In the genomic region with DNA sequence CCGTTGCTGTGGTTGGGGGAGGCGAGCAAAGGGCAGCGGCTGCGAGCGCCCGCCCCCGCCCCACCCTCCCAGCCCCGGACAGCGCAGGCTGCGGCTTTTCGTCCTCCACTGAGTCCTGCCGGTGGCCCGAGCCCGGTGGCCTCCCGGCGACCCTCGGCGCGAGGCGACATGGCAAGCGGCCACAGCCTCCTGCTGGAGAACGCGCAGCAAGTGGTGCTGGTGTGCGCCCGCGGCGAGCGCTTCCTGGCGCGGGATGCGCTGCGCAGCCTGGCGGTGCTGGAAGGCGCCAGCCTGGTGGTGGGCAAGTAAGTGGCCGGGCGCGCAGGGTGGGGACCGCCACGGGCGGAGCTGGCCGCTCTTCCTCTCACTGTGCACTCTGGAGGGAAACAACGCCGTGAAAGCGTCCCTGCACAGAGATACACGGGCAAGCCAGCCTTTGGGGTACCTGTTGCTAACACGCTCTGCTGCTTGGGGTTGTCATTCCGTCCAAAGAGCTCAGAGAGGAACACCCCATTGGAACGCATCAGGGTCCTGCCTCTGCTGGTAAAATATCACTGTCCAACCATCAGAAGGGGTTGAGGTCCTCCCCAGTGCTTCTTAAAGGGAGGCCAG, we compare ENCODE assay signal across 1 cellular context.
TF ChIP-seq lines count a peak whose summit lies in the region.

Gene AMDHD1, plus strand, starts transcription at position 101 of the 612 bp plus-strand sequence. Its CDS starts 68 bp downstream, at position 169.

TF ChIP-seq in HepG2, 621 proteins besides CTCF, POLR2A, EP300 and RAD21 (continued from another document and continues in another):
- peak; percentile 90; the same call in 1 of the 2 replicates for TF ChIP-seq ZNF704 (CRISPR knock-in tag; IDR thresholded peaks at IDR 0.05; ENCODE audit: borderline replicate concordance)
- 0 out of 2 replicates have a peak, but pooled peaks have one; percentile 21 for TF ChIP-seq ZBTB2 (CRISPR knock-in tag; IDR thresholded peaks at IDR 0.05; ENCODE audit: low read depth)
- no peak for TF ChIP-seq TCF7 (IDR thresholded peaks at IDR 0.05; ENCODE audit: low read depth)
- peak; percentile 47 for TF ChIP-seq MYC (CRISPR knock-in tag; IDR thresholded peaks at IDR 0.05; ENCODE audit: borderline replicate concordance)
- TF ChIP-seq ZNF512B (CRISPR knock-in tag; IDR thresholded peaks at IDR 0.05; ENCODE audit: borderline replicate concordance): no peak
- TF ChIP-seq CEBPG (CRISPR knock-in tag; IDR thresholded peaks at IDR 0.05): no peak
- no peak for TF ChIP-seq ZNF235 (CRISPR knock-in tag; IDR thresholded peaks at IDR 0.05; ENCODE audit: borderline replicate concordance)
- TF ChIP-seq RFX3 (CRISPR knock-in tag; IDR thresholded peaks at IDR 0.05): no peak
- TF ChIP-seq ZNF678 (CRISPR knock-in tag; IDR thresholded peaks at IDR 0.05): no peak
- TF ChIP-seq MIER3 (CRISPR knock-in tag; IDR thresholded peaks at IDR 0.05; ENCODE audit: borderline replicate concordance): no peak
- no peak for TF ChIP-seq ZFP41 (CRISPR knock-in tag; IDR thresholded peaks at IDR 0.05; ENCODE audit: borderline replicate concordance)
- TF ChIP-seq ZNF644 (CRISPR knock-in tag; IDR thresholded peaks at IDR 0.05; ENCODE audit: low read depth): no peak
- TF ChIP-seq MAFK (conservative IDR thresholded peaks at IDR 0.05 in 1 of 2, IDR thresholded peaks at IDR 0.05 in 1 of 2; ENCODE audit: low read length in 2 of 2): no peak
- TF ChIP-seq KDM3A (CRISPR knock-in tag; IDR thresholded peaks at IDR 0.05; ENCODE audit: low read depth): peak; percentile 34; the same call in 1 of the 2 replicates
- TF ChIP-seq MTA3 (CRISPR knock-in tag; IDR thresholded peaks at IDR 0.05): no peak
- TF ChIP-seq GPBP1L1 (CRISPR knock-in tag; IDR thresholded peaks at IDR 0.05): no peak
- TF ChIP-seq MBD4 (IDR thresholded peaks at IDR 0.05; ENCODE audit: borderline replicate concordance, low read length): no peak
- TF ChIP-seq MTF1 (CRISPR knock-in tag; IDR thresholded peaks at IDR 0.05): no peak
- no peak for TF ChIP-seq FOXP1 (IDR thresholded peaks at IDR 0.05)
- TF ChIP-seq FOXP1 (CRISPR knock-in tag; IDR thresholded peaks at IDR 0.05): no peak
- no peak for TF ChIP-seq RBM22 (optimal IDR thresholded peaks at IDR 0.05; ENCODE audit: low read length)
- TF ChIP-seq IKZF4 (CRISPR knock-in tag; IDR thresholded peaks at IDR 0.05; ENCODE audit: borderline replicate concordance, low read depth, not compliant biosample characterization): no peak
- TF ChIP-seq, protein P1, sequence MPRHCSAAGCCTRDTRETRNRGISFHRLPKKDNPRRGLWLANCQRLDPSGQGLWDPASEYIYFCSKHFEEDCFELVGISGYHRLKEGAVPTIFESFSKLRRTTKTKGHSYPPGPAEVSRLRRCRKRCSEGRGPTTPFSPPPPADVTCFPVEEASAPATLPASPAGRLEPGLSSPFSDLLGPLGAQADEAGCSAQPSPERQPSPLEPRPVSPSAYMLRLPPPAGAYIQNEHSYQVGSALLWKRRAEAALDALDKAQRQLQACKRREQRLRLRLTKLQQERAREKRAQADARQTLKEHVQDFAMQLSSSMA (CRISPR knock-in tag; IDR thresholded peaks at IDR 0.05): no peak
- peak; percentile 47 for TF ChIP-seq ZC3H13 (CRISPR knock-in tag; IDR thresholded peaks at IDR 0.05)
- TF ChIP-seq ZFP90 (CRISPR knock-in tag; IDR thresholded peaks at IDR 0.05; ENCODE audit: borderline replicate concordance): peak; percentile 66; the same call in 1 of the 2 replicates
- TF ChIP-seq, protein P2, sequence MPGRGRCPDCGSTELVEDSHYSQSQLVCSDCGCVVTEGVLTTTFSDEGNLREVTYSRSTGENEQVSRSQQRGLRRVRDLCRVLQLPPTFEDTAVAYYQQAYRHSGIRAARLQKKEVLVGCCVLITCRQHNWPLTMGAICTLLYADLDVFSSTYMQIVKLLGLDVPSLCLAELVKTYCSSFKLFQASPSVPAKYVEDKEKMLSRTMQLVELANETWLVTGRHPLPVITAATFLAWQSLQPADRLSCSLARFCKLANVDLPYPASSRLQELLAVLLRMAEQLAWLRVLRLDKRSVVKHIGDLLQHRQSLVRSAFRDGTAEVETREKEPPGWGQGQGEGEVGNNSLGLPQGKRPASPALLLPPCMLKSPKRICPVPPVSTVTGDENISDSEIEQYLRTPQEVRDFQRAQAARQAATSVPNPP (CRISPR knock-in tag; IDR thresholded peaks at IDR 0.05): no peak
- no peak for TF ChIP-seq ZNF432 (CRISPR knock-in tag; IDR thresholded peaks at IDR 0.05; ENCODE audit: borderline replicate concordance)
- TF ChIP-seq, protein P3, sequence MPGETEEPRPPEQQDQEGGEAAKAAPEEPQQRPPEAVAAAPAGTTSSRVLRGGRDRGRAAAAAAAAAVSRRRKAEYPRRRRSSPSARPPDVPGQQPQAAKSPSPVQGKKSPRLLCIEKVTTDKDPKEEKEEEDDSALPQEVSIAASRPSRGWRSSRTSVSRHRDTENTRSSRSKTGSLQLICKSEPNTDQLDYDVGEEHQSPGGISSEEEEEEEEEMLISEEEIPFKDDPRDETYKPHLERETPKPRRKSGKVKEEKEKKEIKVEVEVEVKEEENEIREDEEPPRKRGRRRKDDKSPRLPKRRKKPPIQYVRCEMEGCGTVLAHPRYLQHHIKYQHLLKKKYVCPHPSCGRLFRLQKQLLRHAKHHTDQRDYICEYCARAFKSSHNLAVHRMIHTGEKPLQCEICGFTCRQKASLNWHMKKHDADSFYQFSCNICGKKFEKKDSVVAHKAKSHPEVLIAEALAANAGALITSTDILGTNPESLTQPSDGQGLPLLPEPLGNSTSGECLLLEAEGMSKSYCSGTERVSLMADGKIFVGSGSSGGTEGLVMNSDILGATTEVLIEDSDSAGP (CRISPR knock-in tag; IDR thresholded peaks at IDR 0.05; ENCODE audit: borderline replicate concordance): peak; percentile 55; the same call in 1 of the 2 replicates
- no peak for TF ChIP-seq ATF7 (IDR thresholded peaks at IDR 0.05)
- TF ChIP-seq ATF7 (CRISPR knock-in tag; IDR thresholded peaks at IDR 0.05): no peak
- TF ChIP-seq, protein P4, sequence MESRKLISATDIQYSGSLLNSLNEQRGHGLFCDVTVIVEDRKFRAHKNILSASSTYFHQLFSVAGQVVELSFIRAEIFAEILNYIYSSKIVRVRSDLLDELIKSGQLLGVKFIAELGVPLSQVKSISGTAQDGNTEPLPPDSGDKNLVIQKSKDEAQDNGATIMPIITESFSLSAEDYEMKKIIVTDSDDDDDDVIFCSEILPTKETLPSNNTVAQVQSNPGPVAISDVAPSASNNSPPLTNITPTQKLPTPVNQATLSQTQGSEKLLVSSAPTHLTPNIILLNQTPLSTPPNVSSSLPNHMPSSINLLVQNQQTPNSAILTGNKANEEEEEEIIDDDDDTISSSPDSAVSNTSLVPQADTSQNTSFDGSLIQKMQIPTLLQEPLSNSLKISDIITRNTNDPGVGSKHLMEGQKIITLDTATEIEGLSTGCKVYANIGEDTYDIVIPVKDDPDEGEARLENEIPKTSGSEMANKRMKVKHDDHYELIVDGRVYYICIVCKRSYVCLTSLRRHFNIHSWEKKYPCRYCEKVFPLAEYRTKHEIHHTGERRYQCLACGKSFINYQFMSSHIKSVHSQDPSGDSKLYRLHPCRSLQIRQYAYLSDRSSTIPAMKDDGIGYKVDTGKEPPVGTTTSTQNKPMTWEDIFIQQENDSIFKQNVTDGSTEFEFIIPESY (CRISPR knock-in tag; IDR thresholded peaks at IDR 0.05): no peak
- no peak for TF ChIP-seq ZNF713 (CRISPR knock-in tag; IDR thresholded peaks at IDR 0.05)
- TF ChIP-seq, protein P5, sequence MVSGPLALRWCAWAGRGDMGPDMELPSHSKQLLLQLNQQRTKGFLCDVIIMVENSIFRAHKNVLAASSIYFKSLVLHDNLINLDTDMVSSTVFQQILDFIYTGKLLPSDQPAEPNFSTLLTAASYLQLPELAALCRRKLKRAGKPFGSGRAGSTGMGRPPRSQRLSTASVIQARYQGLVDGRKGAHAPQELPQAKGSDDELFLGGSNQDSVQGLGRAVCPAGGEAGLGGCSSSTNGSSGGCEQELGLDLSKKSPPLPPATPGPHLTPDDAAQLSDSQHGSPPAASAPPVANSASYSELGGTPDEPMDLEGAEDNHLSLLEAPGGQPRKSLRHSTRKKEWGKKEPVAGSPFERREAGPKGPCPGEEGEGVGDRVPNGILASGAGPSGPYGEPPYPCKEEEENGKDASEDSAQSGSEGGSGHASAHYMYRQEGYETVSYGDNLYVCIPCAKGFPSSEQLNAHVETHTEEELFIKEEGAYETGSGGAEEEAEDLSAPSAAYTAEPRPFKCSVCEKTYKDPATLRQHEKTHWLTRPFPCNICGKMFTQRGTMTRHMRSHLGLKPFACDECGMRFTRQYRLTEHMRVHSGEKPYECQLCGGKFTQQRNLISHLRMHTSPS (CRISPR knock-in tag; IDR thresholded peaks at IDR 0.05; ENCODE audit: low read depth): no peak
- no peak for TF ChIP-seq ZNF549 (CRISPR knock-in tag; IDR thresholded peaks at IDR 0.05)
- TF ChIP-seq RCOR2 (CRISPR knock-in tag; IDR thresholded peaks at IDR 0.05): 0 out of 2 replicates have a peak, but pooled peaks have one; percentile 2
- no peak for TF ChIP-seq KLF15 (CRISPR knock-in tag; IDR thresholded peaks at IDR 0.05; ENCODE audit: borderline replicate concordance)
- TF ChIP-seq ZNF20 (CRISPR knock-in tag; IDR thresholded peaks at IDR 0.05): no peak
- TF ChIP-seq ZNF879 (CRISPR knock-in tag; IDR thresholded peaks at IDR 0.05): no peak
- no peak for TF ChIP-seq ZNF441 (CRISPR knock-in tag; IDR thresholded peaks at IDR 0.05; ENCODE audit: borderline replicate concordance)
- TF ChIP-seq MXI1 (IDR thresholded peaks at IDR 0.05; ENCODE audit: borderline replicate concordance, low read depth, low read length): no peak; the same call in 2 of the 3 replicates
- TF ChIP-seq CBX1 (IDR thresholded peaks at IDR 0.05; ENCODE audit: low read depth): peak; percentile 40
- TF ChIP-seq GRHL1 (CRISPR knock-in tag; conservative IDR thresholded peaks at IDR 0.05): no peak
- TF ChIP-seq FOXJ3 (CRISPR knock-in tag; IDR thresholded peaks at IDR 0.05; ENCODE audit: borderline replicate concordance): no peak
- no peak for TF ChIP-seq ZNF34 (CRISPR knock-in tag; IDR thresholded peaks at IDR 0.05; ENCODE audit: borderline replicate concordance)
- peak; percentile 54 for TF ChIP-seq ZNF670 (CRISPR knock-in tag; IDR thresholded peaks at IDR 0.05; ENCODE audit: borderline replicate concordance)
- no peak for TF ChIP-seq ZNF672 (CRISPR knock-in tag; IDR thresholded peaks at IDR 0.05)
- TF ChIP-seq ATRX (CRISPR knock-in tag; IDR thresholded peaks at IDR 0.05; ENCODE audit: borderline replicate concordance): no peak
